Comparison of ENCODE assay signal across 8 cellular contexts in genomic region chr2:86037141-86037794, GRCh38.
A peak's percentile ranks its signal among the peaks of the same experiment; 100 is the strongest.
DNase-seq lines count a peak whose midpoint lies in the region; ATAC-seq, FAIRE-seq and TF ChIP-seq lines count a peak whose summit lies in the region.

No MANE protein-coding gene starts in this region.

- no peak for TF ChIP-seq RAD21 in SK-N-SH (IDR thresholded peaks at IDR 0.05; ENCODE audit: low read length)

- H4K20me1 ChIP-seq in SK-N-SH (ENCODE audit: insufficient read depth), result no peaks in the 10 kb centered on the region

- POLR2A ChIA-PET in SK-N-SH (lab: Yijun Ruan, JAX), result interaction anchor here (0.6 kb wide), 1 partner anchor 8 kb away, joined by 4 read pairs; no protein-coding TSS in a partner anchor

- FAIRE-seq in kidney (lab: Jason Lieb, UNC), result no peak

- no peaks in the 10 kb centered on the region for H3F3A ChIP-seq in SK-N-SH (replicated peaks; ENCODE audit: insufficient read depth)

- WGBS in SK-N-SH (ENCODE audit: low lambda C conversion rate), result 76% methylated on average over 7 of the region's 12 CpGs
- 34 to 40% methylated on average over 4 to 12 of the region's 12 CpGs for WGBS in body of pancreas, 2 donors

- DNase-seq in EH (ENCODE audit: low read depth), result peak; percentile 92
- DNase-seq in SK-N-SH, result no peak
- DNase-seq in body of pancreas, result peak; percentile 40 to 67 (median 60)
- peak; percentile 91 for DNase-seq in kidney
- DNase-seq in stimulated activated CD4-positive, alpha-beta T cell treated with anti-CD3 and anti-CD28 coated beads, Interleukin-4, amount 100 ng/mL, for 4 hours, result peak; percentile 35 to 56
- DNase-seq in GM20000 (ENCODE audit: low spot score), result no peak
- DNase-seq in NCI-H345 treated with DMSO at 0.1 percent for 48 hours (lab: John Stamatoyannopoulos, UW; ENCODE audit: unreplicated experiment), result no peak

- CTCF ChIA-PET in SK-N-SH (lab: Yijun Ruan, JAX), result interaction anchor here (0.9 to 4.8 kb wide), 7 partner anchors 15 to 210 kb away, joined by 3 to 17 read pairs (median 4); partner anchors contain the start of gene ST3GAL5

- intact Hi-C loops in body of pancreas (cut with DNase I) (no loop called here), kidney (cut with DNase I) (no loop called here)

- H3K27me3 ChIP-seq in SK-N-SH (ENCODE audit: insufficient read depth), result no peaks in the 10 kb centered on the region
- no peaks in the 10 kb centered on the region for H3K27me3 ChIP-seq in body of pancreas

- H3K4me2 ChIP-seq in SK-N-SH, result peak overlapping the region; percentile 31; the same call in 1 of the 2 replicates

- H3K27ac ChIP-seq in SK-N-SH (ENCODE audit: low read depth in 2 of 2, low read length in 1 of 2) (peak overlapping the region; percentile 10 to 44; a peak in 3 of 4 replicates), body of pancreas (peak overlapping the region; percentile 79 to 94 (median 91)), kidney (ENCODE audit: low read depth in 2 of 2, low read length in 2 of 2) (peak overlapping the region; percentile 92 to 94)

- H3K4me3 ChIP-seq in SK-N-SH (ENCODE audit: low read depth in 2 of 2, low read length in 1 of 2) (no peak overlapping the region), body of pancreas (no peak overlapping the region), kidney (ENCODE audit: low read length in 2 of 2) (no peak overlapping the region)

- H3K9me2 ChIP-seq in SK-N-SH, result no peaks in the 10 kb centered on the region

- no peaks in the 10 kb centered on the region for H3K79me2 ChIP-seq in SK-N-SH (ENCODE audit: insufficient read depth)

- H3K9ac ChIP-seq in SK-N-SH (no peak overlapping the region; the same call in 1 of the 2 replicates), kidney (ENCODE audit: low read length in 2 of 2) (peak overlapping the region in 1 of 2 donors; percentile 72)

- no peaks in the 10 kb centered on the region for H3K9me3 ChIP-seq in SK-N-SH
- H3K9me3 ChIP-seq in body of pancreas, result no peaks in the 10 kb centered on the region
- H3K9me3 ChIP-seq in kidney (ENCODE audit: control insufficient read depth in 1 of 2, low read length in 2 of 2), result no peaks in the 10 kb centered on the region

- ATAC-seq in body of pancreas, result peak; percentile 10
- ATAC-seq in HG03135 (IDR thresholded peaks at IDR 0.05; ENCODE audit: unreplicated experiment), result no peak

- H2AFZ ChIP-seq in SK-N-SH (ENCODE audit: low read depth), result no peak overlapping the region

- no peak for TF ChIP-seq POLR2A in body of pancreas (IDR thresholded peaks at IDR 0.05)

- no peak for TF ChIP-seq CTCF in SK-N-SH (IDR thresholded peaks at IDR 0.05)
- no peak for TF ChIP-seq CTCF in body of pancreas (IDR thresholded peaks at IDR 0.05)
- no peak for TF ChIP-seq CTCF in kidney (IDR thresholded peaks at IDR 0.05; ENCODE audit: borderline replicate concordance, extremely low read depth, insufficient read depth)
- no peak for TF ChIP-seq CTCF in GM20000 (IDR thresholded peaks at IDR 0.05; ENCODE audit: extremely low read depth, missing control alignments)

- TF ChIP-seq EP300 in SK-N-SH (IDR thresholded peaks at IDR 0.05; ENCODE audit: borderline replicate concordance in 1 of 2, low read depth in 1 of 2, low read length in 1 of 2), result no peak

- H3K36me3 ChIP-seq in SK-N-SH (replicated peaks in 1 of 2; ENCODE audit: control insufficient read depth in 1 of 2, insufficient read depth in 2 of 2, low read length in 1 of 2) (peaks cover 18 to 62% of the 10 kb centered on the region in 2 experiments), body of pancreas (replicated peaks in 1 of 2; ENCODE audit: insufficient read depth in 1 of 2, low read depth in 2 of 2) (peaks cover 0 to 2% of the 10 kb centered on the region in 2 donors), kidney (ENCODE audit: control insufficient read depth in 1 of 2, insufficient read depth in 2 of 2, low read length in 2 of 2) (peaks cover 13 to 30% of the 10 kb centered on the region in 2 donors)

- peaks cover 11 to 36% of the 10 kb centered on the region in 2 experiments for H3K4me1 ChIP-seq in SK-N-SH (ENCODE audit: control insufficient read depth in 1 of 2, insufficient read depth in 2 of 2, low read depth in 1 of 2, low read length in 1 of 2)
- H3K4me1 ChIP-seq in body of pancreas, result peaks cover 38% of the 10 kb centered on the region
- peaks cover 37 to 38% of the 10 kb centered on the region in 2 donors for H3K4me1 ChIP-seq in kidney (ENCODE audit: control insufficient read depth in 1 of 2, insufficient read depth in 1 of 2, low read depth in 1 of 2, low read length in 2 of 2)

TF ChIP-seq in SK-N-SH, 30 proteins besides CTCF, POLR2A, EP300 and RAD21:
- TF ChIP-seq RFX5 (IDR thresholded peaks at IDR 0.05; ENCODE audit: low read length), result no peak
- TF ChIP-seq, protein P1, sequence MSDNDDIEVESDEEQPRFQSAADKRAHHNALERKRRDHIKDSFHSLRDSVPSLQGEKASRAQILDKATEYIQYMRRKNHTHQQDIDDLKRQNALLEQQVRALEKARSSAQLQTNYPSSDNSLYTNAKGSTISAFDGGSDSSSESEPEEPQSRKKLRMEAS (IDR thresholded peaks at IDR 0.05; ENCODE audit: low read depth), result no peak
- no peak for TF ChIP-seq SIN3A (IDR thresholded peaks at IDR 0.05; ENCODE audit: borderline replicate concordance, low read depth, low read length)
- no peak for TF ChIP-seq ZBTB33 (IDR thresholded peaks at IDR 0.05; ENCODE audit: borderline replicate concordance, low read depth)
- peak; percentile 85 for TF ChIP-seq TCF12 (IDR thresholded peaks at IDR 0.05)
- 0 out of 2 replicates have a peak, but pooled peaks have one; percentile 16 for TF ChIP-seq RCOR1 (IDR thresholded peaks at IDR 0.05; ENCODE audit: low read length)
- TF ChIP-seq FOXJ3 (CRISPR knock-in tag; IDR thresholded peaks at IDR 0.05), result no peak
- peak; percentile 28; the same call in 1 of the 2 replicates for TF ChIP-seq NFIC (IDR thresholded peaks at IDR 0.05; ENCODE audit: borderline replicate concordance)
- TF ChIP-seq ELF1 (IDR thresholded peaks at IDR 0.05), result no peak
- no peak for TF ChIP-seq FOSL2 (IDR thresholded peaks at IDR 0.05; ENCODE audit: borderline replicate concordance, low read depth)

Comparison
In these comparisons a context has a peak if more than half of its experiments do, and no peak if none do; other contexts are left out.
1. DNase-seq: peak in EH (single experiment), body of pancreas (4 of 4), kidney (single experiment) and stimulated activated CD4-positive, alpha-beta T cell treated with anti-CD3 and anti-CD28 coated beads, Interleukin-4, amount 100 ng/mL, for 4 hours (2 of 2); none in SK-N-SH (single experiment), GM20000 (single experiment) and NCI-H345 treated with DMSO at 0.1 percent for 48 hours (single experiment).
2. H3K27ac ChIP-seq: peak in every context shown above with its lines; median percentile 93 in kidney; 91 in body of pancreas; 27 in SK-N-SH.